ENCODE assay signal across 8 cellular contexts in the genomic region with DNA sequence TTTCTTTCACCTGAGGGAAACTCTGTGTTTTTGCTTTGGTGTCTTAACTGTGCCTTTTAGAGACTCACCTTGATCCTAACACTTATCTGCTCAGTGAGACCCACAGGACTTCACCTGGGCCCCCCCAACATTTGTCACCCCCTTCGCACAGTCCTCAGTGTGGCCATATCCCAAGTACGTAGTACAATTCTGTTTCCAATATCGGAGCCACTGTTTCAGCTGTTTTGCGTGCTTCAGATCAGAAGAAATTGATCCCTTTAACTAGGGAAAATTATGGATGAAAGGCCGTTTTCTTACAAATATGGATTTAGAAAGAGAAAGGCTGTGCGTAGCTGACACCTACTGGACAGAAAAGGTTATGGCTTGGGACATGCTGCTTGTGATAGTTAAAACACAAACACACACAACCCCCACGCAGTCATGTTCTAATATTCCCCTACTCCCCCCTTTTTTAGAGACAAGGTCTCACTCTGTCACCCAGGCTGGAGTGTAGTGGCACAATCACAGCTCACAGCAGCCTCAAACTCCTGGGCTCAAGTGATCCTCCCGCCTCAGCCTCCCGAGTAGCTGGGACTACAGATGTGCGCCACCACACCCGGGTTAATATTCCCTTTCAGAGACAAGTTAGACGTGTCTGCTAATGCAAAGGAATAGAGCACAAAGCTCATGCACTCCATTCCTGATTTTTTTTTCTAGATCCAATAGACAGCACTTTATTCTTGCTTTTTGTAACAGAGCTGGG. TPM values are rescaled to one million over a fixed set of nuclear protein-coding genes. Genes with fewer than 3 reads are reported as not detected.
DNase-seq lines count a peak whose midpoint lies in the region; ATAC-seq, FAIRE-seq and TF ChIP-seq lines count a peak whose summit lies in the region.

No MANE protein-coding gene starts in this region.

- H3K9me3 ChIP-seq in small intestine (ENCODE audit: control insufficient read depth, low read depth), result no peaks in the 10 kb centered on the region

- H3K27me3 ChIP-seq in small intestine (ENCODE audit: control insufficient read depth in 2 of 2, insufficient read depth in 2 of 2, low read length in 2 of 2), result no peaks in the 10 kb centered on the region

- intact Hi-C loops in left ventricle myocardium superior (cut with micrococcal nuclease), result loop anchor here (1.0 kb wide), 1 partner anchor 67 kb away; no protein-coding TSS in a partner anchor

- H3K4me3 ChIP-seq in small intestine (ENCODE audit: low read depth in 1 of 2, low read length in 2 of 2), result no peak overlapping the region

- no peaks in the 10 kb centered on the region for H3K27me3 Mint-ChIP-seq in activated naive CD8-positive, alpha-beta T cell treated with anti-CD3 and anti-CD28 coated beads, Interleukin-2, amount 50 U/mL, for 24 hours

- 37 to 52% (median 45%) methylated on average over 12 of the region's 12 CpGs for WGBS in small intestine, 3 donors

- peaks cover 4% of the 10 kb centered on the region for H3K4me1 Mint-ChIP-seq in activated naive CD8-positive, alpha-beta T cell treated with anti-CD3 and anti-CD28 coated beads, Interleukin-2, amount 50 U/mL, for 24 hours

- TF ChIP-seq CTCF in GM12873 (IDR thresholded peaks at IDR 0.05; ENCODE audit: insufficient read depth, low read depth, low read length, missing control alignments), result peak; percentile 80

- no peaks in the 10 kb centered on the region for H3K36me3 ChIP-seq in small intestine (ENCODE audit: control insufficient read depth in 2 of 2, insufficient read depth in 2 of 2, low read length in 2 of 2)

- peak; percentile 55 to 68 for DNase-seq in AML-193 (lab: John Stamatoyannopoulos, UW)
- DNase-seq in NCI-H2227 (lab: John Stamatoyannopoulos, UW; ENCODE audit: unreplicated experiment), result peak; percentile 62
- no peak for DNase-seq in activated naive CD8-positive, alpha-beta T cell treated with anti-CD3 and anti-CD28 coated beads, Interleukin-2, amount 50 U/mL, for 24 hours
- no peak for DNase-seq in left ventricle myocardium superior
- DNase-seq in small intestine, result peak; percentile 71
- DNase-seq in cortex of kidney (lab: John Stamatoyannopoulos, UW), result no peak

- H3K4me3 Mint-ChIP-seq in activated naive CD8-positive, alpha-beta T cell treated with anti-CD3 and anti-CD28 coated beads, Interleukin-2, amount 50 U/mL, for 24 hours, result no peak overlapping the region

- peaks cover 0 to 2% of the 10 kb centered on the region in 2 donors for H3K4me1 ChIP-seq in small intestine (ENCODE audit: control insufficient read depth in 2 of 2, insufficient read depth in 1 of 2, low read depth in 1 of 2, low read length in 1 of 2)

- H3K9me3 Mint-ChIP-seq in activated naive CD8-positive, alpha-beta T cell treated with anti-CD3 and anti-CD28 coated beads, Interleukin-2, amount 50 U/mL, for 24 hours, result no peaks in the 10 kb centered on the region

- FAIRE-seq in small intestine (lab: Jason Lieb, UNC), result no peak

- no peak overlapping the region for H3K27ac ChIP-seq in small intestine (ENCODE audit: low read depth in 1 of 2, low read length in 1 of 2)

- peak; percentile 50 for ATAC-seq in activated naive CD8-positive, alpha-beta T cell treated with anti-CD3 and anti-CD28 coated beads, Interleukin-2, amount 50 U/mL, for 24 hours
- ATAC-seq in left ventricle myocardium superior (peak; percentile 57), HG02970 (IDR thresholded peaks at IDR 0.05; ENCODE audit: low FRiP score, unreplicated experiment) (no peak)

- H3K27ac Mint-ChIP-seq in activated naive CD8-positive, alpha-beta T cell treated with anti-CD3 and anti-CD28 coated beads, Interleukin-2, amount 50 U/mL, for 24 hours, result no peak overlapping the region

- H3K36me3 Mint-ChIP-seq in activated naive CD8-positive, alpha-beta T cell treated with anti-CD3 and anti-CD28 coated beads, Interleukin-2, amount 50 U/mL, for 24 hours (ENCODE audit: low read depth), result no peaks in the 10 kb centered on the region

RNA-seq across cellular contexts. Expression of gene SLC7A8, which starts 3.6 kb away (rescaled TPM):
- total RNA-seq in left ventricle myocardium superior, result 6.4 TPM
- polyA plus RNA-seq in small intestine, result 10 to 100 TPM; 11.3 to 59.6 (median 20.1) TPM

RNA-seq across cellular contexts. Expression of gene RNF212B, which starts 50.7 kb away (rescaled TPM):
- total RNA-seq in left ventricle myocardium superior, result not detected
- polyA plus RNA-seq in small intestine, result under 1 TPM in 2 of 3 donors, not detected in 1; 0.07 to 0.45 TPM

Comparison
In these comparisons a context has a peak if more than half of its experiments do, and no peak if none do; other contexts are left out.
1. DNase-seq: peak in AML-193 (2 of 2), NCI-H2227 (single experiment) and small intestine (single experiment); none in activated naive CD8-positive, alpha-beta T cell treated with anti-CD3 and anti-CD28 coated beads, Interleukin-2, amount 50 U/mL, for 24 hours (single experiment), left ventricle myocardium superior (single experiment) and cortex of kidney (single experiment).